ENCODE assay signal across 32 cellular contexts in the genomic region with DNA sequence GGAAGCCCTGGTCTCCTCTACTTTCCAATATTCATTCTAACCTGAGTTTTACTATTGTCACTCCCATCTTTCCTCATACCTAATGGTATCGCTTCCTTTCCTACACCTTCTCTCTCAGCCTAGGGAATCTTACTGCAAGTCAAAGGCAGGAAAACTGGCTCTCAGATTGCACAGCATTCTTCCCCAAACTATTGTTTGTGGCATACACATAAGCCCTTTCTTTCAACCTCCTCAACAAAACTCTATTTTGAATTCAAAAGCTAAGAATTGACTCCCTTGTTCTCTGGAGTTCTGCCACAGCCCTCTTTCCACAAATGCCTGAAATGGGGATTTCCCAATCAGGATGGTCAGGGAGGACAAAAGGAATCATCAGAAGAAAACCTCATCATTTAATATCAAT.
"Had no signal": no experiment of that assay in that cellular context is flagged by ENCODE, and none has a peak within 500 bp of the region (broad histone marks: within the 10 kb centered on the region; RNA-seq: fewer than 3 reads in every experiment).

No MANE protein-coding gene starts in this region.

- H3K27ac ChIP-seq: ascending aorta, brain microvascular endothelial cell, coronary artery, dorsolateral prefrontal cortex, heart left ventricle, neutrophil, ovary, prostate gland, skin epidermis, upper lobe of left lung, vagina had no signal

- H3K9me3 Mint-ChIP-seq: activated naive CD4-positive, alpha-beta T cell treated with anti-CD3 and anti-CD28 coated beads for 36 hours; activated naive CD8-positive, alpha-beta T cell treated with anti-CD3 and anti-CD28 coated beads for 36 hours; naive thymus-derived CD8-positive, alpha-beta T cell; stimulated activated memory B cell treated with anti-CD40 and anti-IgM and Interleukin-4, amounts not matched to agents 10 μg/mL and 1 μg/mL and 100 μg/mL, for 72 hours; stimulated activated naive CD8-positive, alpha-beta T cell treated with anti-CD3 and anti-CD28 coated beads, Interleukin-15, amount 100 ng/mL, for 72 hours; T-cell; T-helper 2 cell treated with Interferon-gamma antibody and Interleukin-4, amounts not matched to agents 5 μg/mL and 100 μg/mL, for 36 hours had no signal

- H3K4me1 Mint-ChIP-seq: activated CD4-positive, alpha-beta T cell treated with anti-CD3 and anti-CD28 coated beads for 36 hours; activated CD8-positive, alpha-beta memory T cell treated with anti-CD3 and anti-CD28 coated beads, Interleukin-2, amount 10 ng/mL, durations not matched to agents 7 days and 5 days had no signal

- H3K9me3 ChIP-seq: ascending aorta, heart left ventricle, neutrophil, ovary, prostate gland, upper lobe of left lung, vagina had no signal

- H3K27me3 ChIP-seq: ascending aorta, brain microvascular endothelial cell, dorsolateral prefrontal cortex, heart left ventricle, neutrophil, ovary, upper lobe of left lung, vagina had no signal

- ATAC-seq: activated CD4-positive, alpha-beta T cell treated with anti-CD3 and anti-CD28 coated beads for 36 hours; activated CD8-positive, alpha-beta memory T cell treated with anti-CD3 and anti-CD28 coated beads, Interleukin-2, amount 10 ng/mL, durations not matched to agents 7 days and 5 days; activated CD8-positive, alpha-beta T cell treated with anti-CD3 and anti-CD28 coated beads, Interleukin-2, amount 10 ng/mL, durations not matched to agents 7 days and 5 days; heart left ventricle; naive thymus-derived CD8-positive, alpha-beta T cell; sciatic nerve; stimulated activated memory B cell treated with anti-CD40 and anti-IgM and Interleukin-4, amounts not matched to agents 10 μg/mL and 1 μg/mL and 100 μg/mL, for 72 hours; stimulated activated naive CD8-positive, alpha-beta T cell treated with anti-CD3 and anti-CD28 coated beads, Interleukin-15, amount 100 ng/mL, for 72 hours; T-cell had no signal

- H3K36me3 ChIP-seq: ascending aorta, brain microvascular endothelial cell, heart left ventricle, neutrophil, ovary, prostate gland, upper lobe of left lung, vagina had no signal

- H3K27ac Mint-ChIP-seq: activated CD4-positive, alpha-beta T cell treated with anti-CD3 and anti-CD28 coated beads for 36 hours; activated CD8-positive, alpha-beta memory T cell treated with anti-CD3 and anti-CD28 coated beads, Interleukin-2, amount 10 ng/mL, durations not matched to agents 7 days and 5 days; activated CD8-positive, alpha-beta T cell treated with anti-CD3 and anti-CD28 coated beads, Interleukin-2, amount 10 ng/mL, durations not matched to agents 7 days and 5 days; activated naive CD4-positive, alpha-beta T cell treated with anti-CD3 and anti-CD28 coated beads for 36 hours; activated naive CD8-positive, alpha-beta T cell treated with anti-CD3 and anti-CD28 coated beads for 36 hours; stimulated activated memory B cell treated with anti-CD40 and anti-IgM and Interleukin-4, amounts not matched to agents 10 μg/mL and 1 μg/mL and 100 μg/mL, for 72 hours; stimulated activated naive CD8-positive, alpha-beta T cell treated with anti-CD3 and anti-CD28 coated beads, Interleukin-15, amount 100 ng/mL, for 72 hours; T-cell; T-helper 2 cell treated with Interferon-gamma antibody and Interleukin-4, amounts not matched to agents 5 μg/mL and 100 μg/mL, for 36 hours had no signal

- DNase-seq: activated CD4-positive, alpha-beta T cell treated with anti-CD3 and anti-CD28 coated beads for 36 hours; activated CD4-positive, CD25-positive, alpha-beta regulatory T cell; activated CD8-positive, alpha-beta memory T cell treated with anti-CD3 and anti-CD28 coated beads, Interleukin-2, amount 10 ng/mL, durations not matched to agents 7 days and 5 days; activated CD8-positive, alpha-beta T cell treated with anti-CD3 and anti-CD28 coated beads, Interleukin-2, amount 10 ng/mL, durations not matched to agents 7 days and 5 days; activated naive CD4-positive, alpha-beta T cell treated with anti-CD3 and anti-CD28 coated beads for 36 hours; activated naive CD8-positive, alpha-beta T cell treated with anti-CD3 and anti-CD28 coated beads for 36 hours; activated T-cell treated with anti-CD3 and anti-CD28 coated beads, Interleukin-2, amount 50 U/mL, for 48 hours; brain microvascular endothelial cell; dorsolateral prefrontal cortex; effector memory CD4-positive, alpha-beta T cell; heart left ventricle; hypothalamus; mesenchymal stem cell; naive thymus-derived CD8-positive, alpha-beta T cell; ovary; retina; stimulated activated CD4-positive, alpha-beta T cell treated with anti-CD3 and anti-CD28 coated beads, Interleukin-1b, Interleukin-23, amount 100 ng/mL, for 48 hours; stimulated activated CD4-positive, alpha-beta T cell treated with anti-CD3 and anti-CD28 coated beads, Interleukin-4, amount 100 ng/mL, for 4 hours; stimulated activated CD8-positive, alpha-beta memory T cell treated with anti-CD3 and anti-CD28 coated beads, Interleukin-4, amount 100 ng/mL, for 48 hours; stimulated activated naive CD8-positive, alpha-beta T cell treated with anti-CD3 and anti-CD28 coated beads, Interleukin-15, amount 100 ng/mL, for 72 hours; substantia nigra; T-cell; upper lobe of left lung had no signal

- H3K4me3 ChIP-seq: ascending aorta, coronary artery, dorsolateral prefrontal cortex, heart left ventricle, ovary, prostate gland, skin epidermis, upper lobe of left lung, vagina had no signal

- H3K27me3 Mint-ChIP-seq: activated CD4-positive, alpha-beta T cell treated with anti-CD3 and anti-CD28 coated beads for 36 hours; stimulated activated memory B cell treated with anti-CD40 and anti-IgM and Interleukin-4, amounts not matched to agents 10 μg/mL and 1 μg/mL and 100 μg/mL, for 72 hours; T-cell had no signal

- H3K4me3 Mint-ChIP-seq: activated CD4-positive, alpha-beta T cell treated with anti-CD3 and anti-CD28 coated beads for 36 hours; activated CD8-positive, alpha-beta memory T cell treated with anti-CD3 and anti-CD28 coated beads, Interleukin-2, amount 10 ng/mL, durations not matched to agents 7 days and 5 days; activated CD8-positive, alpha-beta T cell treated with anti-CD3 and anti-CD28 coated beads, Interleukin-2, amount 10 ng/mL, durations not matched to agents 7 days and 5 days; activated naive CD4-positive, alpha-beta T cell treated with anti-CD3 and anti-CD28 coated beads for 36 hours; activated naive CD8-positive, alpha-beta T cell treated with anti-CD3 and anti-CD28 coated beads for 36 hours; naive thymus-derived CD8-positive, alpha-beta T cell; stimulated activated memory B cell treated with anti-CD40 and anti-IgM and Interleukin-4, amounts not matched to agents 10 μg/mL and 1 μg/mL and 100 μg/mL, for 72 hours; stimulated activated naive CD8-positive, alpha-beta T cell treated with anti-CD3 and anti-CD28 coated beads, Interleukin-15, amount 100 ng/mL, for 72 hours; T-cell; T-helper 2 cell treated with Interferon-gamma antibody and Interleukin-4, amounts not matched to agents 5 μg/mL and 100 μg/mL, for 36 hours had no signal

- H3K36me3 Mint-ChIP-seq: activated CD8-positive, alpha-beta memory T cell treated with anti-CD3 and anti-CD28 coated beads, Interleukin-2, amount 10 ng/mL, durations not matched to agents 7 days and 5 days; stimulated activated memory B cell treated with anti-CD40 and anti-IgM and Interleukin-4, amounts not matched to agents 10 μg/mL and 1 μg/mL and 100 μg/mL, for 72 hours had no signal

- H3K4me1 ChIP-seq: ascending aorta, heart left ventricle, prostate gland, upper lobe of left lung, vagina had no signal
